ENCODE assay signal across 19 cellular contexts in the genomic region with DNA sequence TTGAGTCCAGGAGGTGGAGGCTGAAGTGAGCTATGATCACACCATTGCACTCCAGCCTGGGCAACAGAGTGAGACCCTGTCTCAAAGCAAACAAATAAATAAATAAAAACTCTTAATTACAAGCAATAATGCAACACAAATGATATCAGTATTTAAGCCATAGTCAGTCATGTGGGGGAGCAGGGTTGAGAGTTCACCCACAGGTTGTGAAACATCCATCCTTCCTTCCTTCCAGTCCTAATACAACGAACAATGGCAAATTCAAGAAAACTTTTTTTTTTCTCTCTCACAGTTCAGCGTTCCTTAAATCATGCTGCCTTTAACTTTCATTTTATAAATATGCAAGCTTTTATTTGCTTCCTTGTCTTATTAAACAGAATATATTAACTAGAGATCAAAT. TPM values are rescaled to one million over a fixed set of nuclear protein-coding genes. Genes with fewer than 3 reads are reported as not detected.
DNase-seq lines count a peak whose midpoint lies in the region; ATAC-seq and TF ChIP-seq lines count a peak whose summit lies in the region.
"Had no signal": no experiment of that assay in that cellular context is flagged by ENCODE, and none has a peak within 500 bp of the region (broad histone marks: within the 10 kb centered on the region; RNA-seq: fewer than 3 reads in every experiment).

No MANE protein-coding gene starts in this region.

- peaks cover 0 to 3% of the 10 kb centered on the region in 2 experiments for H3K4me1 ChIP-seq in trophoblast cell (ENCODE audit: control insufficient read depth in 1 of 2, insufficient read depth in 2 of 2, low read length in 2 of 2)
- peaks cover 0 to 3% of the 10 kb centered on the region in 2 experiments; a peak in 1 of 4 replicates for H3K4me1 ChIP-seq in SK-N-SH (ENCODE audit: control insufficient read depth in 1 of 2, insufficient read depth in 2 of 2, low read depth in 1 of 2, low read length in 1 of 2)
- H3K4me1 ChIP-seq: prostate gland, SJCRH30 had no signal

- H3K27ac Mint-ChIP-seq in CD4-positive, alpha-beta T cell = peak overlapping the region; percentile 64
- peak overlapping the region; percentile 35 for H3K27ac Mint-ChIP-seq in dendritic cell treated with granulocyte-macrophage colony-stimulating factor and Interleukin-4, amounts not matched to agents 40 ng/mL and 50 ng/mL, for 4 days

- no peak overlapping the region for H4K12ac ChIP-seq in trophoblast cell (ENCODE audit: low read depth, low read length)

- intact Hi-C loops in CD4-positive, alpha-beta T cell (cut with DNase I, micrococcal nuclease) = no loop called here
- intact Hi-C loops in dendritic cell treated with granulocyte-macrophage colony-stimulating factor and Interleukin-4, amounts not matched to agents 40 ng/mL and 50 ng/mL, for 4 days (cut with micrococcal nuclease) = loop anchor here (10.0 kb wide), 1 partner anchor 178 kb away; no protein-coding TSS in a partner anchor

- no peak overlapping the region for H3K4me3 Mint-ChIP-seq in CD4-positive, alpha-beta T cell
- H3K4me3 Mint-ChIP-seq in dendritic cell treated with granulocyte-macrophage colony-stimulating factor and Interleukin-4, amounts not matched to agents 40 ng/mL and 50 ng/mL, for 4 days = no peak overlapping the region
- H3K4me3 Mint-ChIP-seq: activated naive CD4-positive, alpha-beta T cell treated with anti-CD3 and anti-CD28 coated beads, Interleukin-2, amount 50 U/mL, for 24 hours had no signal

- no peaks in the 10 kb centered on the region for H3K79me1 ChIP-seq in trophoblast cell (ENCODE audit: low read length)

- POLR2A ChIA-PET in CD4-positive, alpha-beta T cell (lab: Charles Lee) = interaction anchor here (0.6 to 2.2 kb wide), 3 partner anchors 9 to 40 kb away, joined by 3 to 5 read pairs (median 5); no protein-coding TSS in a partner anchor
- POLR2A ChIA-PET in SK-N-SH (lab: Yijun Ruan, JAX) = interaction anchor here (0.7 kb wide), 1 partner anchor 57 kb away, joined by 4 read pairs; no protein-coding TSS in a partner anchor

- no peak overlapping the region for H2BK120ac ChIP-seq in trophoblast cell (ENCODE audit: insufficient read depth, low read length, poor library complexity)

- H3K14ac ChIP-seq in trophoblast cell (ENCODE audit: low read length) = no peak overlapping the region

- peaks cover 6% of the 10 kb centered on the region for H3F3A ChIP-seq in SK-N-SH (replicated peaks; ENCODE audit: insufficient read depth)

- H3K18ac ChIP-seq in trophoblast cell (ENCODE audit: low read length) = no peak overlapping the region

- DNase-seq in CD4-positive, alpha-beta T cell = no peak
- DNase-seq in MV-4-11 (lab: John Stamatoyannopoulos, UW) (peak; percentile 55), trophoblast cell (no peak), mucosa of gallbladder (ENCODE audit: low spot score) (no peak), COLO668 (lab: John Stamatoyannopoulos, UW; ENCODE audit: unreplicated experiment) (no peak), SK-N-SH (no peak)
- DNase-seq: Calu3; left ventricle myocardium inferior; NCI-H1436; NCI-H2171 treated with DMSO at 0.1 percent for 48 hours; NCI-H69; OCI-M1; SJCRH30; stimulated activated CD4-positive, alpha-beta T cell treated with anti-CD3 and anti-CD28 coated beads, Interleukin-4, amount 100 ng/mL, for 1 hour had no signal

- H3K27me3 Mint-ChIP-seq in CD4-positive, alpha-beta T cell = no peaks in the 10 kb centered on the region
- no peaks in the 10 kb centered on the region for H3K27me3 Mint-ChIP-seq in dendritic cell treated with granulocyte-macrophage colony-stimulating factor and Interleukin-4, amounts not matched to agents 40 ng/mL and 50 ng/mL, for 4 days
- H3K27me3 Mint-ChIP-seq: activated naive CD4-positive, alpha-beta T cell treated with anti-CD3 and anti-CD28 coated beads, Interleukin-2, amount 50 U/mL, for 24 hours had no signal

- no peaks in the 10 kb centered on the region for H3K9me2 ChIP-seq in SK-N-SH

- H3K4ac ChIP-seq in trophoblast cell (ENCODE audit: low read depth, low read length) = peak overlapping the region; percentile 27

- no peak overlapping the region for H4K91ac ChIP-seq in trophoblast cell (ENCODE audit: low read depth, low read length)

- no peak overlapping the region for H3K9ac ChIP-seq in trophoblast cell (ENCODE audit: low read length)
- no peak overlapping the region for H3K9ac ChIP-seq in SK-N-SH

- H3K79me2 ChIP-seq in trophoblast cell (ENCODE audit: control insufficient read depth, insufficient read depth, low read length, poor library complexity) = peaks cover 1% of the 10 kb centered on the region
- H3K79me2 ChIP-seq in SK-N-SH (ENCODE audit: insufficient read depth) = peaks cover 99% of the 10 kb centered on the region

- peaks cover 44% of the 10 kb centered on the region for H3K4me1 Mint-ChIP-seq in CD4-positive, alpha-beta T cell (ENCODE audit: low read depth)
- H3K4me1 Mint-ChIP-seq in dendritic cell treated with granulocyte-macrophage colony-stimulating factor and Interleukin-4, amounts not matched to agents 40 ng/mL and 50 ng/mL, for 4 days (ENCODE audit: low read depth) = peaks cover 58% of the 10 kb centered on the region

- CTCF ChIA-PET in CD4-positive, alpha-beta T cell (lab: Charles Lee) = interaction anchor here (1.2 kb wide), 1 partner anchor 185 kb away, joined by 3 read pairs; no protein-coding TSS in a partner anchor
- CTCF ChIA-PET in SK-N-SH (lab: Yijun Ruan, JAX) = no interaction called here

- H3K9me3 Mint-ChIP-seq in CD4-positive, alpha-beta T cell = no peaks in the 10 kb centered on the region
- no peaks in the 10 kb centered on the region for H3K9me3 Mint-ChIP-seq in dendritic cell treated with granulocyte-macrophage colony-stimulating factor and Interleukin-4, amounts not matched to agents 40 ng/mL and 50 ng/mL, for 4 days
- H3K9me3 Mint-ChIP-seq: activated naive CD4-positive, alpha-beta T cell treated with anti-CD3 and anti-CD28 coated beads, Interleukin-2, amount 50 U/mL, for 24 hours had no signal

- H3K36me3 ChIP-seq in trophoblast cell (ENCODE audit: control insufficient read depth in 1 of 2, insufficient read depth in 2 of 2, low read length in 2 of 2) (peaks cover 15 to 23% of the 10 kb centered on the region in 2 experiments), SK-N-SH (replicated peaks in 1 of 2; ENCODE audit: control insufficient read depth in 1 of 2, insufficient read depth in 2 of 2, low read length in 1 of 2) (peaks cover 9 to 38% of the 10 kb centered on the region in 2 experiments)
- H3K36me3 ChIP-seq: prostate gland had no signal

- H2AFZ ChIP-seq in trophoblast cell (ENCODE audit: insufficient read depth, low read length, poor library complexity) (no peak overlapping the region), SK-N-SH (ENCODE audit: low read depth) (no peak overlapping the region)

- no peak overlapping the region for H3K27ac ChIP-seq in CD4-positive, alpha-beta T cell (ENCODE audit: low read depth, low read length)
- H3K27ac ChIP-seq in trophoblast cell (ENCODE audit: low read depth, low read length) (no peak overlapping the region), SK-N-SH (ENCODE audit: low read depth in 2 of 2, low read length in 1 of 2) (no peak overlapping the region)
- H3K27ac ChIP-seq: left ventricle myocardium inferior, prostate gland, SJCRH30, skin epidermis had no signal

- H3K9me3 ChIP-seq in CD4-positive, alpha-beta T cell (ENCODE audit: control insufficient read depth, low read length) = no peaks in the 10 kb centered on the region
- H3K9me3 ChIP-seq in trophoblast cell (ENCODE audit: insufficient read depth, low read depth, low read length) (no peaks in the 10 kb centered on the region), SK-N-SH (no peaks in the 10 kb centered on the region)
- H3K9me3 ChIP-seq: left ventricle myocardium inferior, prostate gland, SJCRH30 had no signal

- H2AK5ac ChIP-seq in trophoblast cell (ENCODE audit: low read length) = no peak overlapping the region

- H3K4me3 ChIP-seq in trophoblast cell (ENCODE audit: low read depth, low read length) (no peak overlapping the region), SK-N-SH (ENCODE audit: low read depth in 2 of 2, low read length in 1 of 2) (no peak overlapping the region)
- H3K4me3 ChIP-seq: left ventricle myocardium inferior, prostate gland, SJCRH30, skin epidermis had no signal

- no peaks in the 10 kb centered on the region for H3K27me3 ChIP-seq in CD4-positive, alpha-beta T cell (ENCODE audit: control insufficient read depth, insufficient read depth, low read length)
- H3K27me3 ChIP-seq in trophoblast cell (ENCODE audit: insufficient read depth, low read length) (no peaks in the 10 kb centered on the region), SK-N-SH (ENCODE audit: insufficient read depth) (no peaks in the 10 kb centered on the region)
- H3K27me3 ChIP-seq: SJCRH30 had no signal

- WGBS in trophoblast cell (ENCODE audit: extremely low coverage, insufficient coverage, insufficient read length) = no CpG with 5 or more reads among the region's 2 CpGs
- WGBS in SK-N-SH (ENCODE audit: low lambda C conversion rate) = 90% methylated on average over 2 of the region's 2 CpGs

- ATAC-seq in CD4-positive, alpha-beta T cell (ENCODE audit: poor library complexity) = no peak
- no peak for ATAC-seq in HG02870 (IDR thresholded peaks at IDR 0.05; ENCODE audit: unreplicated experiment)

- H3K36me3 Mint-ChIP-seq in CD4-positive, alpha-beta T cell (ENCODE audit: low read depth) = peaks cover 43% of the 10 kb centered on the region
- H3K36me3 Mint-ChIP-seq in dendritic cell treated with granulocyte-macrophage colony-stimulating factor and Interleukin-4, amounts not matched to agents 40 ng/mL and 50 ng/mL, for 4 days (ENCODE audit: low read depth) = peaks cover 58% of the 10 kb centered on the region

- H4K20me1 ChIP-seq in SK-N-SH (ENCODE audit: insufficient read depth) = peaks cover 6% of the 10 kb centered on the region; the same call in 1 of the 2 replicates

- TF ChIP-seq EP300 in SK-N-SH (IDR thresholded peaks at IDR 0.05; ENCODE audit: borderline replicate concordance in 1 of 2, low read depth in 1 of 2, low read length in 1 of 2) = no peak

- H2BK12ac ChIP-seq in trophoblast cell (ENCODE audit: low read length) = no peak overlapping the region

- TF ChIP-seq RAD21 in SK-N-SH (IDR thresholded peaks at IDR 0.05; ENCODE audit: low read length) = no peak

- no peak overlapping the region for H3K4me2 ChIP-seq in trophoblast cell (ENCODE audit: low read length)
- H3K4me2 ChIP-seq in SK-N-SH = no peak overlapping the region

- H2BK5ac ChIP-seq in trophoblast cell (ENCODE audit: low read depth, low read length, poor library complexity) = no peak overlapping the region

- no peak overlapping the region for H4K8ac ChIP-seq in trophoblast cell (ENCODE audit: low read depth, low read length)

- no peak overlapping the region for H3K23ac ChIP-seq in trophoblast cell (ENCODE audit: low read length)

- no peak for TF ChIP-seq CTCF in CD4-positive, alpha-beta T cell (IDR thresholded peaks at IDR 0.05)
- no peak for TF ChIP-seq CTCF in SK-N-SH (IDR thresholded peaks at IDR 0.05)

RNA-seq across cellular contexts. Expression of a gene that starts 24.1 kb away (rescaled TPM):
- 10 to 100 TPM; 37.5 to 38.2 TPM for total RNA-seq in CD4-positive, alpha-beta T cell
- polyA plus RNA-seq in trophoblast cell (2013) = 25.3 and 25.7 TPM in 2 replicates
- total RNA-seq in mucosa of gallbladder = 29.3 TPM
- 8.0 and 8.7 TPM in 2 replicates for polyA plus RNA-seq in SK-N-SH (2012; rRNA removed)
- polyA plus RNA-seq in SK-N-SH (2012; cell fraction: cytosol; rRNA removed) = 4.2 and 5.8 TPM in 2 replicates
- 18.7 and 18.8 TPM in 2 replicates for polyA plus RNA-seq in SK-N-SH (2012; cell fraction: nucleus; rRNA removed)

RNA-seq across cellular contexts. Expression of a gene that starts 44.7 kb away (rescaled TPM):
- under 1 TPM; 0.14 TPM for total RNA-seq in CD4-positive, alpha-beta T cell
- polyA plus RNA-seq in trophoblast cell (2013) = 11.4 TPM in 2 replicates
- total RNA-seq in mucosa of gallbladder = 7.6 TPM
- 0.16 TPM in 2 replicates for polyA plus RNA-seq in SK-N-SH (2012; rRNA removed)
- polyA plus RNA-seq in SK-N-SH (2012; cell fraction: cytosol; rRNA removed) = 0.08 and 0.09 TPM in 2 replicates
- 1.3 and 2.0 TPM in 2 replicates for polyA plus RNA-seq in SK-N-SH (2012; cell fraction: nucleus; rRNA removed)

RNA-seq across cellular contexts. Expression of a gene that starts 56.5 kb away (rescaled TPM):
- 10 to 100 TPM; 44.1 to 47.0 TPM for total RNA-seq in CD4-positive, alpha-beta T cell
- polyA plus RNA-seq in trophoblast cell (2013) = 316 and 319 TPM in 2 replicates
- total RNA-seq in mucosa of gallbladder = 121 TPM
- 107 and 134 TPM in 2 replicates for polyA plus RNA-seq in SK-N-SH (2012; rRNA removed)
- 179 and 266 TPM in 2 replicates for polyA plus RNA-seq in SK-N-SH (2012; cell fraction: cytosol; rRNA removed)
- polyA plus RNA-seq in SK-N-SH (2012; cell fraction: nucleus; rRNA removed) = 16.4 and 38.3 TPM in 2 replicates
